In genomic region chr2:18156002-18156401, GRCh38 we compare ENCODE assay signal across 18 cellular contexts.
"Had no signal": no experiment of that assay in that cellular context is flagged by ENCODE, and none has a peak within 500 bp of the region (broad histone marks: within the 10 kb centered on the region; RNA-seq: fewer than 3 reads in every experiment).

No MANE protein-coding gene starts in this region.

- H3K9me3 ChIP-seq: MG63 had no signal

- ATAC-seq: Panc1, PC-3, Right ventricle myocardium inferior had no signal

- H3K36me3 ChIP-seq: MG63 had no signal

- DNase-seq: KBM-7, MG63, NCI-H1092, NCI-H1105 treated with DMSO at 0.1 percent for 48 hours, NCI-H1417 treated with DMSO at 0.1 percent for 48 hours, NCI-H146, NCI-H1694 treated with DMSO at 0.1 percent for 48 hours, NCI-H1930, NCI-H2081, NCI-H2107, NCI-H2227 treated with DMSO at 0.1 percent for 48 hours, NCI-H524, NCI-H526 treated with DMSO at 0.1 percent for 48 hours, NCI-H774, PC-3 had no signal

- H3K4me3 ChIP-seq: MG63 had no signal

- H3K27ac ChIP-seq: HL-60 had no signal

- H3K27me3 ChIP-seq: MG63 had no signal
